In genomic region chr3:50266808-50267207, GRCh38 we compare ENCODE assay signal across 14 cellular contexts. TPM values are rescaled to one million over a fixed set of nuclear protein-coding genes. Genes with fewer than 3 reads are reported as not detected.
DNase-seq lines count a peak whose midpoint lies in the region; ATAC-seq and TF ChIP-seq lines count a peak whose summit lies in the region.
"Had no signal": no experiment of that assay in that cellular context is flagged by ENCODE, and none has a peak within 500 bp of the region (broad histone marks: within the 10 kb centered on the region; RNA-seq: fewer than 3 reads in every experiment).

No MANE protein-coding gene starts in this region.

- no peaks in the 10 kb centered on the region for H3K36me3 ChIP-seq in liver (ENCODE audit: control insufficient read depth in 4 of 4, insufficient read depth in 3 of 4, low read depth in 1 of 4, low read length in 3 of 4)

- TF ChIP-seq CTCF in Calu3 (IDR thresholded peaks at IDR 0.05; ENCODE audit: unreplicated experiment), result no peak
- no peak for TF ChIP-seq CTCF in brain (conservative IDR thresholded peaks at IDR 0.05)
- no peak for TF ChIP-seq CTCF in liver (IDR thresholded peaks at IDR 0.05; ENCODE audit: low read depth, low read length, missing input control)

- TF ChIP-seq RAD21 in liver (IDR thresholded peaks at IDR 0.05), result no peak

- no peak for ATAC-seq in sciatic nerve
- ATAC-seq in GM21528 (IDR thresholded peaks at IDR 0.05; ENCODE audit: low FRiP score, unreplicated experiment), result no peak
- ATAC-seq: GM12878; stimulated activated naive CD8-positive, alpha-beta T cell treated with anti-CD3 and anti-CD28 coated beads, Interleukin-15, amount 100 ng/mL, for 72 hours had no signal

- H3K9me3 Mint-ChIP-seq in Calu3 (ENCODE audit: low read depth, unreplicated experiment) (no peaks in the 10 kb centered on the region), brain (peaks cover 0 to 8% (median 0%) of the 10 kb centered on the region in 5 experiments)
- H3K9me3 Mint-ChIP-seq: dendritic cell treated with granulocyte-macrophage colony-stimulating factor and Interleukin-4, amounts not matched to agents 40 ng/mL and 50 ng/mL, for 4 days; stimulated activated naive CD8-positive, alpha-beta T cell treated with anti-CD3 and anti-CD28 coated beads, Interleukin-15, amount 100 ng/mL, for 72 hours; T-helper 1 cell treated with Interleukin-12 subunit alpha and Interleukin-12 subunit beta and Interleukin-4 antibody, amounts not matched to agents 30 μg/mL and 1 μg/mL, for 36 hours had no signal

- WGBS in liver, result 84% methylated on average over 6 of the region's 6 CpGs

- H3K27me3 Mint-ChIP-seq in Calu3 (ENCODE audit: unreplicated experiment), result no peaks in the 10 kb centered on the region
- H3K27me3 Mint-ChIP-seq in brain, result peaks cover 8% of the 10 kb centered on the region

- no peak overlapping the region for H3K27ac Mint-ChIP-seq in Calu3 (ENCODE audit: unreplicated experiment)
- peak overlapping the region in 3 of 5 experiments; percentile 91 to 98 (median 94) for H3K27ac Mint-ChIP-seq in brain
- H3K27ac Mint-ChIP-seq: dendritic cell treated with granulocyte-macrophage colony-stimulating factor and Interleukin-4, amounts not matched to agents 40 ng/mL and 50 ng/mL, for 4 days; T-helper 1 cell treated with Interleukin-12 subunit alpha and Interleukin-12 subunit beta and Interleukin-4 antibody, amounts not matched to agents 30 μg/mL and 1 μg/mL, for 36 hours had no signal

- H3K4me3 Mint-ChIP-seq in Calu3 (ENCODE audit: low read depth, unreplicated experiment) (no peak overlapping the region), brain (peak overlapping the region in 3 of 5 experiments; percentile 14 to 63 (median 63))
- H3K4me3 Mint-ChIP-seq: dendritic cell treated with granulocyte-macrophage colony-stimulating factor and Interleukin-4, amounts not matched to agents 40 ng/mL and 50 ng/mL, for 4 days; stimulated activated naive CD8-positive, alpha-beta T cell treated with anti-CD3 and anti-CD28 coated beads, Interleukin-15, amount 100 ng/mL, for 72 hours; T-helper 1 cell treated with Interleukin-12 subunit alpha and Interleukin-12 subunit beta and Interleukin-4 antibody, amounts not matched to agents 30 μg/mL and 1 μg/mL, for 36 hours had no signal

- TSS peak; percentile 21 for BruUV-seq in Calu3 (replicated peaks; lab: Mats Ljungman, UMichigan)

- no peaks in the 10 kb centered on the region for H3K9me3 ChIP-seq in liver (ENCODE audit: control insufficient read depth in 4 of 4, low read length in 3 of 4)
- H3K9me3 ChIP-seq: Caco-2 had no signal

- H3K27me3 ChIP-seq in liver (ENCODE audit: control insufficient read depth in 4 of 4, insufficient read depth in 4 of 4, low read length in 3 of 4), result no peaks in the 10 kb centered on the region

- intact Hi-C loops in Calu3 (cut with micrococcal nuclease; ENCODE audit: unreplicated experiment) (no loop called here), sciatic nerve (cut with DNase I) (no loop called here)

- H3K27ac ChIP-seq in liver (ENCODE audit: low read depth in 1 of 2, low read length in 2 of 2) (peak overlapping the region; percentile 15 to 48), skin epidermis (peak overlapping the region in 17 of 21 experiments; percentile 2 to 87 (median 65))

- peaks cover 70% of the 10 kb centered on the region for H3K4me1 Mint-ChIP-seq in Calu3 (ENCODE audit: low read depth, unreplicated experiment)
- H3K4me1 Mint-ChIP-seq in brain, result peaks cover 85% of the 10 kb centered on the region

- H3K4me1 ChIP-seq in liver (ENCODE audit: control insufficient read depth in 4 of 4, insufficient read depth in 4 of 4, low read length in 3 of 4), result peaks cover 0 to 33% (median 9%) of the 10 kb centered on the region in 4 donors

- H3K4me3 ChIP-seq in liver (ENCODE audit: low read depth in 1 of 3, low read length in 3 of 3), result peak overlapping the region in 1 of 3 donors; percentile 12
- peak overlapping the region in 5 of 7 experiments; percentile 4 to 22 (median 8) for H3K4me3 ChIP-seq in skin epidermis
- H3K4me3 ChIP-seq: GM12878 had no signal

- H3K36me3 Mint-ChIP-seq in Calu3 (ENCODE audit: insufficient read depth, unreplicated experiment) (peaks cover 38% of the 10 kb centered on the region), brain (no peaks in the 10 kb centered on the region)

- CTCF ChIA-PET in Calu3 (lab: Charles Lee), result no interaction called here

- DNase-seq in Calu3 (no peak), sciatic nerve (ENCODE audit: low spot score) (no peak), T-helper 1 cell (no peak), NCI-H187 treated with DMSO at 0.1 percent for 48 hours (lab: John Stamatoyannopoulos, UW) (no peak)
- DNase-seq: Caco-2; KG1; stimulated activated naive CD8-positive, alpha-beta T cell treated with anti-CD3 and anti-CD28 coated beads, Interleukin-15, amount 100 ng/mL, for 72 hours had no signal

- H3K9ac ChIP-seq in liver (ENCODE audit: low read depth in 1 of 2, low read length in 2 of 2), result no peak overlapping the region

TF ChIP-seq in liver, 16 proteins besides CTCF, POLR2A, EP300 and RAD21 (continues in another document):
- TF ChIP-seq YY1 (IDR thresholded peaks at IDR 0.05), result no peak
- no peak for TF ChIP-seq ZBTB33 (IDR thresholded peaks at IDR 0.05)
- no peak for TF ChIP-seq EGR1 (IDR thresholded peaks at IDR 0.05; ENCODE audit: low read depth in 2 of 2)
- no peak for TF ChIP-seq FOXA1 (IDR thresholded peaks at IDR 0.05)
- TF ChIP-seq SP1 (IDR thresholded peaks at IDR 0.05), result no peak
- no peak for TF ChIP-seq RXRA (IDR thresholded peaks at IDR 0.05)
- no peak for TF ChIP-seq REST (IDR thresholded peaks at IDR 0.05)
- TF ChIP-seq MAX (IDR thresholded peaks at IDR 0.05), result no peak
- no peak for TF ChIP-seq JUND (IDR thresholded peaks at IDR 0.05)

RNA-seq across cellular contexts. Expression of gene SEMA3B, which starts 2.1 kb away (rescaled TPM):
- 20.3 and 25.7 TPM in 2 replicates for total RNA-seq in Calu3 (2022)
- polyA plus RNA-seq in brain (ENCODE audit: insufficient read depth, low read depth, low replicate concordance), result 60.5 TPM
- 1 to 10 TPM in 1 of 2 donors, under 1 TPM in 1; 0.56 to 1.5 TPM for total RNA-seq in liver
- 1 to 10 TPM in 1 of 2 donors, under 1 TPM in 1; 0.40 to 1.3 TPM for polyA plus RNA-seq in liver
- 390 TPM for total RNA-seq in sciatic nerve

RNA-seq across cellular contexts. Expression of gene LSMEM2, which starts 12.1 kb away (rescaled TPM):
- total RNA-seq in Calu3 (2022), result 0.32 TPM in 1 of 2 replicates, not detected in the other
- polyA plus RNA-seq in brain (ENCODE audit: insufficient read depth, low read depth, low replicate concordance), result 0.51 TPM
- under 1 TPM in 1 of 2 donors, not detected in 1; 0.08 TPM for total RNA-seq in liver
- polyA plus RNA-seq in liver, result under 1 TPM in 1 of 2 donors, not detected in 1; 0.03 TPM
- 2.0 TPM for total RNA-seq in sciatic nerve
- total RNA-seq: Caco-2, GM12878 had no signal

RNA-seq across cellular contexts. Expression of gene IFRD2, which starts 25.4 kb away (rescaled TPM):
- total RNA-seq in Calu3 (2022), result 121 TPM in 2 replicates
- 16.7 TPM for polyA plus RNA-seq in brain (ENCODE audit: insufficient read depth, low read depth, low replicate concordance)
- 10 to 100 TPM; 55.7 to 66.1 TPM for total RNA-seq in liver
- 10 to 100 TPM; 60.3 to 91.2 TPM for polyA plus RNA-seq in liver
- 51.2 TPM for total RNA-seq in sciatic nerve

RNA-seq across cellular contexts. Expression of gene GNAI2, which starts 30.8 kb away (rescaled TPM):
- total RNA-seq in Calu3 (2022), result 92.5 and 102 TPM in 2 replicates
- 348 TPM for polyA plus RNA-seq in brain (ENCODE audit: insufficient read depth, low read depth, low replicate concordance)
- total RNA-seq in liver, result 10 to 100 TPM; 58.3 to 65.0 TPM
- polyA plus RNA-seq in liver, result 10 to 100 TPM; 59.5 to 86.3 TPM
- 313 TPM for total RNA-seq in sciatic nerve

RNA-seq across cellular contexts. Expression of gene HYAL3, which starts 32.4 kb away (rescaled TPM):
- total RNA-seq in Calu3 (2022), result 4.3 and 5.5 TPM in 2 replicates
- 4.2 TPM for polyA plus RNA-seq in brain (ENCODE audit: insufficient read depth, low read depth, low replicate concordance)
- 1 to 10 TPM; 1.9 to 6.6 TPM for total RNA-seq in liver
- 1 to 10 TPM; 1.8 to 2.0 TPM for polyA plus RNA-seq in liver
- total RNA-seq in sciatic nerve, result 1.5 TPM

Comparison
In these comparisons a context has a peak if more than half of its experiments do, and no peak if none do; other contexts are left out.
1. RNA of gene SEMA3B, which starts 2.1 kb away (total RNA-seq): 390 TPM in sciatic nerve (single experiment); 20.3 to 25.7 TPM in Calu3 and 0.56 to 1.5 TPM in liver; every median in the first group is over 10 times any median in the second.